ENCODE assay signal across 25 cellular contexts in the genomic region with DNA sequence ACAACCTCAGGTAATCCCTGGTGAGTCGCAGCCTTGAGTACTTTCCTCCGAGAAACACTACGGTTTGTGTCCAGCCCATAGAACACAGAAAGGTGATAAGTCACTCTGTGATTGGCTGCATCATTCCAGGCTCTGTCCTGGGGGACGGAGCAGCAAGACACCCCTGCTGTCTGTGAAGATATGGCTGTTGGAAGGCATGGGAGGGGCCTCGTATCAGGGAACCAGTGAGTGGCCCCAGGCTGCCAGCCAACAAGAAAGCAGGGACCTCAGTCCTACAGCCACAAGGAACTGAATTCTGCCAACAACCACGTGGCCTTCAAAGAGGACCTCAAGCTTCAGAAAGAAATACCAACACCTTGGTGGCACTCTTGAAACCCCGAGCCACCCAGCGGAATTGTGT. TPM values are rescaled to one million over a fixed set of nuclear protein-coding genes. Genes with fewer than 3 reads are reported as not detected.
"Had no signal": no experiment of that assay in that cellular context is flagged by ENCODE, and none has a peak within 500 bp of the region (broad histone marks: within the 10 kb centered on the region; RNA-seq: fewer than 3 reads in every experiment).

No MANE protein-coding gene starts in this region.

- H3K9me3 ChIP-seq: SK-N-SH had no signal

- H3K4me1 Mint-ChIP-seq: IgD-negative memory B cell had no signal

- H3K9ac ChIP-seq: SK-N-SH had no signal

- H3K4me3 Mint-ChIP-seq: IgD-negative memory B cell had no signal

- DNase-seq: KBM-7, NCI-H1092, NCI-H1105 treated with DMSO at 0.1 percent for 48 hours, NCI-H1417 treated with DMSO at 0.1 percent for 48 hours, NCI-H146, NCI-H187, NCI-H2029, NCI-H2081 treated with DMSO at 0.1 percent for 48 hours, NCI-H2171, NCI-H226, NCI-H446, NCI-H510A, NCI-H524 treated with DMSO at 0.1 percent for 48 hours, NCI-H69, NCI-H774, RPMI8226, SHP77, SK-N-SH, SW 1271 had no signal

- FAIRE-seq: RCC 7860 had no signal

RNA-seq across cellular contexts. Expression of a gene that starts 6.4 kb away (rescaled TPM):
- polyA plus RNA-seq: IgD-negative memory B cell had no signal

RNA-seq across cellular contexts. Expression of a gene that starts 31.9 kb away (rescaled TPM):
- total RNA-seq: HT1080, SK-MEL-5 had no signal

RNA-seq across cellular contexts. Expression of a gene that starts 32.8 kb away (rescaled TPM):
- total RNA-seq: LHCN-M2, MCF 10A had no signal

RNA-seq across cellular contexts. Expression of a gene that starts 42.3 kb away (rescaled TPM):
- total RNA-seq: HT1080, LHCN-M2, SK-MEL-5 had no signal
- polyA plus RNA-seq: SK-N-SH had no signal
